In the genomic region with DNA sequence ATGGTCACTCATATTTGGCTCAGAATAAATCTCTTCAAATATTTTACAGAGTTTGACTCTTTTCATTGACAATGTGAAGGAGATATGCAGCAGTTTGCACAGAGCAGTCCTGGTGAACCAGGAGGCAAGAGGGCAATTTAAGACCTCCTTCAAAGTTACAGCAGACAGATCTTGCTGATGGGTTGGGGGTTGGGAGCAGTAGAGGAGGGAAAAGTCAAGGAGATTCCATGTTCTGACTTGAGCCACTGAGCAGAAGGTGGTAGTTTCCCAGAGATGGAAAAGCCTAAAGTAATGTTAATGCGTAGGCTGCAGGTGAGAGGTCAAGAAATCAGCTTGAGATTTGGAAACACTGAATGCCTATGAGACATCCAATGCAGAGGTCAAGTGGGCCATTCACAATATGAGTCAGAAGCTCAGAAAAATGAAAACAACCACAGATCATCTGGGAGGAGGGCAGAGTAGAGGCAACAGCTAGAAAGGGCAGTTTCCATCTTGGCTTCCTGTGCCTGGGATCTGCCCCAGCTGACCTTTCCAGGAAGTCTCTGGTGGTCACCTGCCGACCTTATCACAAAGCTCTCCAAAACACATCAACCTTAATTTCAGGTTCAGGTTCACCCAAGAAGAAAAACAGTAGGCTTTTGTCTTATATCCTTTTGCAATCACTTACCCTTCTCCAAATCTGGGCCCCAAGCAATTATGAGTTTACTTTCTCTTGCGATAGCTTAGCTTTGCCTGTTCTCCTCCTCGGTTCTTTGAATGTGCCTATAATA, we compare ENCODE assay signal across 1 cellular context.
TF ChIP-seq lines count a peak whose summit lies in the region.

No MANE protein-coding gene starts in this region.

TF ChIP-seq in HepG2, 621 proteins besides CTCF, POLR2A, EP300 and RAD21 (continued from another document and continues in another):
- TF ChIP-seq, protein P1, sequence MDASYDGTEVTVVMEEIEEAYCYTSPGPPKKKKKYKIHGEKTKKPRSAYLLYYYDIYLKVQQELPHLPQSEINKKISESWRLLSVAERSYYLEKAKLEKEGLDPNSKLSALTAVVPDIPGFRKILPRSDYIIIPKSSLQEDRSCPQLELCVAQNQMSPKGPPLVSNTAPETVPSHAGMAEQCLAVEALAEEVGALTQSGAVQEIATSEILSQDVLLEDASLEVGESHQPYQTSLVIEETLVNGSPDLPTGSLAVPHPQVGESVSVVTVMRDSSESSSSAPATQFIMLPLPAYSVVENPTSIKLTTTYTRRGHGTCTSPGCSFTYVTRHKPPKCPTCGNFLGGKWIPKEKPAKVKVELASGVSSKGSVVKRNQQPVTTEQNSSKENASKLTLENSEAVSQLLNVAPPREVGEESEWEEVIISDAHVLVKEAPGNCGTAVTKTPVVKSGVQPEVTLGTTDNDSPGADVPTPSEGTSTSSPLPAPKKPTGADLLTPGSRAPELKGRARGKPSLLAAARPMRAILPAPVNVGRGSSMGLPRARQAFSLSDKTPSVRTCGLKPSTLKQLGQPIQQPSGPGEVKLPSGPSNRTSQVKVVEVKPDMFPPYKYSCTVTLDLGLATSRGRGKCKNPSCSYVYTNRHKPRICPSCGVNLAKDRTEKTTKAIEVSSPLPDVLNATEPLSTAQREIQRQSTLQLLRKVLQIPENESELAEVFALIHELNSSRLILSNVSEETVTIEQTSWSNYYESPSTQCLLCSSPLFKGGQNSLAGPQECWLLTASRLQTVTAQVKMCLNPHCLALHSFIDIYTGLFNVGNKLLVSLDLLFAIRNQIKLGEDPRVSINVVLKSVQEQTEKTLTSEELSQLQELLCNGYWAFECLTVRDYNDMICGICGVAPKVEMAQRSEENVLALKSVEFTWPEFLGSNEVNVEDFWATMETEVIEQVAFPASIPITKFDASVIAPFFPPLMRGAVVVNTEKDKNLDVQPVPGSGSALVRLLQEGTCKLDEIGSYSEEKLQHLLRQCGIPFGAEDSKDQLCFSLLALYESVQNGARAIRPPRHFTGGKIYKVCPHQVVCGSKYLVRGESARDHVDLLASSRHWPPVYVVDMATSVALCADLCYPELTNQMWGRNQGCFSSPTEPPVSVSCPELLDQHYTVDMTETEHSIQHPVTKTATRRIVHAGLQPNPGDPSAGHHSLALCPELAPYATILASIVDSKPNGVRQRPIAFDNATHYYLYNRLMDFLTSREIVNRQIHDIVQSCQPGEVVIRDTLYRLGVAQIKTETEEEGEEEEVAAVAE (CRISPR knock-in tag; IDR thresholded peaks at IDR 0.05; ENCODE audit: borderline replicate concordance), result peak; percentile 44; the same call in 1 of the 2 replicates
- TF ChIP-seq, protein P2, sequence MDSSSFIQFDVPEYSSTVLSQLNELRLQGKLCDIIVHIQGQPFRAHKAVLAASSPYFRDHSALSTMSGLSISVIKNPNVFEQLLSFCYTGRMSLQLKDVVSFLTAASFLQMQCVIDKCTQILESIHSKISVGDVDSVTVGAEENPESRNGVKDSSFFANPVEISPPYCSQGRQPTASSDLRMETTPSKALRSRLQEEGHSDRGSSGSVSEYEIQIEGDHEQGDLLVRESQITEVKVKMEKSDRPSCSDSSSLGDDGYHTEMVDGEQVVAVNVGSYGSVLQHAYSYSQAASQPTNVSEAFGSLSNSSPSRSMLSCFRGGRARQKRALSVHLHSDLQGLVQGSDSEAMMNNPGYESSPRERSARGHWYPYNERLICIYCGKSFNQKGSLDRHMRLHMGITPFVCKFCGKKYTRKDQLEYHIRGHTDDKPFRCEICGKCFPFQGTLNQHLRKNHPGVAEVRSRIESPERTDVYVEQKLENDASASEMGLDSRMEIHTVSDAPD (CRISPR knock-in tag; IDR thresholded peaks at IDR 0.05), result no peak
- TF ChIP-seq ZNF354B (CRISPR knock-in tag; IDR thresholded peaks at IDR 0.05) (no peak), ZNF788 (CRISPR knock-in tag; IDR thresholded peaks at IDR 0.05; ENCODE audit: borderline replicate concordance) (peak; percentile 48; the same call in 1 of the 2 replicates), TCF7 (IDR thresholded peaks at IDR 0.05; ENCODE audit: low read depth) (peak; percentile 53), TBP (CRISPR knock-in tag; IDR thresholded peaks at IDR 0.05) (no peak), NBN (conservative IDR thresholded peaks at IDR 0.05) (no peak), CCDC6 (CRISPR knock-in tag; IDR thresholded peaks at IDR 0.05) (no peak), THAP11 (CRISPR knock-in tag; IDR thresholded peaks at IDR 0.05) (peak; percentile 58), ZNF260 (CRISPR knock-in tag; IDR thresholded peaks at IDR 0.05; ENCODE audit: borderline replicate concordance, low read depth) (no peak), ZEB1 (IDR thresholded peaks at IDR 0.05; ENCODE audit: insufficient replicate concordance, low read depth) (peak; percentile 64), ZNF235 (CRISPR knock-in tag; IDR thresholded peaks at IDR 0.05; ENCODE audit: borderline replicate concordance) (no peak), FOXK2 (IDR thresholded peaks at IDR 0.05) (peak; percentile 76), ZNF83 (CRISPR knock-in tag; IDR thresholded peaks at IDR 0.05; ENCODE audit: borderline replicate concordance) (no peak), FOXP1 (IDR thresholded peaks at IDR 0.05) (no peak), FOXP1 (CRISPR knock-in tag; IDR thresholded peaks at IDR 0.05) (peak; percentile 78), TP53 (CRISPR knock-in tag; conservative IDR thresholded peaks at IDR 0.05) (no peak), HDAC6 (IDR thresholded peaks at IDR 0.05; ENCODE audit: low read depth, low read length) (no peak), TBL1XR1 (IDR thresholded peaks at IDR 0.05; ENCODE audit: borderline replicate concordance, low read length, partially characterized antibody) (peak; percentile 78), RFX1 (IDR thresholded peaks at IDR 0.05) (no peak), NAIF1 (CRISPR knock-in tag; IDR thresholded peaks at IDR 0.05; ENCODE audit: borderline replicate concordance) (no peak), NR2F1 (CRISPR knock-in tag; IDR thresholded peaks at IDR 0.05) (peak; percentile 92 to 95), ZNF383 (CRISPR knock-in tag; IDR thresholded peaks at IDR 0.05; ENCODE audit: borderline replicate concordance) (0 out of 2 replicates have a peak, but pooled peaks have one; percentile 43), ZNF678 (CRISPR knock-in tag; IDR thresholded peaks at IDR 0.05) (no peak), JDP2 (CRISPR knock-in tag; IDR thresholded peaks at IDR 0.05; ENCODE audit: borderline replicate concordance) (no peak), CBFB (CRISPR knock-in tag; IDR thresholded peaks at IDR 0.05) (0 out of 2 replicates have a peak, but pooled peaks have one; percentile 38), FOSL1 (CRISPR knock-in tag; IDR thresholded peaks at IDR 0.05; ENCODE audit: borderline replicate concordance) (peak; percentile 88), ZNF292 (CRISPR knock-in tag; IDR thresholded peaks at IDR 0.05; ENCODE audit: borderline replicate concordance, low read depth) (0 out of 2 replicates have a peak, but pooled peaks have one; percentile 37), DNMT3B (CRISPR knock-in tag; conservative IDR thresholded peaks at IDR 0.05) (no peak), ATRX (CRISPR knock-in tag; IDR thresholded peaks at IDR 0.05; ENCODE audit: borderline replicate concordance) (no peak), ZNF460 (CRISPR knock-in tag; IDR thresholded peaks at IDR 0.05; ENCODE audit: borderline replicate concordance) (no peak), ZNF274 (CRISPR knock-in tag; IDR thresholded peaks at IDR 0.05) (no peak), GZF1 (CRISPR knock-in tag; IDR thresholded peaks at IDR 0.05) (no peak), PHB2 (IDR thresholded peaks at IDR 0.05; ENCODE audit: partially characterized antibody) (no peak), ZNF138 (CRISPR knock-in tag; IDR thresholded peaks at IDR 0.05; ENCODE audit: low read depth) (no peak), ZNF101 (CRISPR knock-in tag; IDR thresholded peaks at IDR 0.05; ENCODE audit: borderline replicate concordance, low read depth) (no peak), MTA3 (CRISPR knock-in tag; IDR thresholded peaks at IDR 0.05) (no peak), ZMYM2 (CRISPR knock-in tag; IDR thresholded peaks at IDR 0.05) (peak; percentile 53), ZNF124 (CRISPR knock-in tag; IDR thresholded peaks at IDR 0.05) (peak; percentile 58; the same call in 1 of the 2 replicates)
- TF ChIP-seq, protein P3, sequence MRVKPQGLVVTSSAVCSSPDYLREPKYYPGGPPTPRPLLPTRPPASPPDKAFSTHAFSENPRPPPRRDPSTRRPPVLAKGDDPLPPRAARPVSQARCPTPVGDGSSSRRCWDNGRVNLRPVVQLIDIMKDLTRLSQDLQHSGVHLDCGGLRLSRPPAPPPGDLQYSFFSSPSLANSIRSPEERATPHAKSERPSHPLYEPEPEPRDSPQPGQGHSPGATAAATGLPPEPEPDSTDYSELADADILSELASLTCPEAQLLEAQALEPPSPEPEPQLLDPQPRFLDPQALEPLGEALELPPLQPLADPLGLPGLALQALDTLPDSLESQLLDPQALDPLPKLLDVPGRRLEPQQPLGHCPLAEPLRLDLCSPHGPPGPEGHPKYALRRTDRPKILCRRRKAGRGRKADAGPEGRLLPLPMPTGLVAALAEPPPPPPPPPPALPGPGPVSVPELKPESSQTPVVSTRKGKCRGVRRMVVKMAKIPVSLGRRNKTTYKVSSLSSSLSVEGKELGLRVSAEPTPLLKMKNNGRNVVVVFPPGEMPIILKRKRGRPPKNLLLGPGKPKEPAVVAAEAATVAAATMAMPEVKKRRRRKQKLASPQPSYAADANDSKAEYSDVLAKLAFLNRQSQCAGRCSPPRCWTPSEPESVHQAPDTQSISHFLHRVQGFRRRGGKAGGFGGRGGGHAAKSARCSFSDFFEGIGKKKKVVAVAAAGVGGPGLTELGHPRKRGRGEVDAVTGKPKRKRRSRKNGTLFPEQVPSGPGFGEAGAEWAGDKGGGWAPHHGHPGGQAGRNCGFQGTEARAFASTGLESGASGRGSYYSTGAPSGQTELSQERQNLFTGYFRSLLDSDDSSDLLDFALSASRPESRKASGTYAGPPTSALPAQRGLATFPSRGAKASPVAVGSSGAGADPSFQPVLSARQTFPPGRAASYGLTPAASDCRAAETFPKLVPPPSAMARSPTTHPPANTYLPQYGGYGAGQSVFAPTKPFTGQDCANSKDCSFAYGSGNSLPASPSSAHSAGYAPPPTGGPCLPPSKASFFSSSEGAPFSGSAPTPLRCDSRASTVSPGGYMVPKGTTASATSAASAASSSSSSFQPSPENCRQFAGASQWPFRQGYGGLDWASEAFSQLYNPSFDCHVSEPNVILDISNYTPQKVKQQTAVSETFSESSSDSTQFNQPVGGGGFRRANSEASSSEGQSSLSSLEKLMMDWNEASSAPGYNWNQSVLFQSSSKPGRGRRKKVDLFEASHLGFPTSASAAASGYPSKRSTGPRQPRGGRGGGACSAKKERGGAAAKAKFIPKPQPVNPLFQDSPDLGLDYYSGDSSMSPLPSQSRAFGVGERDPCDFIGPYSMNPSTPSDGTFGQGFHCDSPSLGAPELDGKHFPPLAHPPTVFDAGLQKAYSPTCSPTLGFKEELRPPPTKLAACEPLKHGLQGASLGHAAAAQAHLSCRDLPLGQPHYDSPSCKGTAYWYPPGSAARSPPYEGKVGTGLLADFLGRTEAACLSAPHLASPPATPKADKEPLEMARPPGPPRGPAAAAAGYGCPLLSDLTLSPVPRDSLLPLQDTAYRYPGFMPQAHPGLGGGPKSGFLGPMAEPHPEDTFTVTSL (CRISPR knock-in tag; IDR thresholded peaks at IDR 0.05; ENCODE audit: borderline replicate concordance), result peak; percentile 95
- TF ChIP-seq, protein P4, sequence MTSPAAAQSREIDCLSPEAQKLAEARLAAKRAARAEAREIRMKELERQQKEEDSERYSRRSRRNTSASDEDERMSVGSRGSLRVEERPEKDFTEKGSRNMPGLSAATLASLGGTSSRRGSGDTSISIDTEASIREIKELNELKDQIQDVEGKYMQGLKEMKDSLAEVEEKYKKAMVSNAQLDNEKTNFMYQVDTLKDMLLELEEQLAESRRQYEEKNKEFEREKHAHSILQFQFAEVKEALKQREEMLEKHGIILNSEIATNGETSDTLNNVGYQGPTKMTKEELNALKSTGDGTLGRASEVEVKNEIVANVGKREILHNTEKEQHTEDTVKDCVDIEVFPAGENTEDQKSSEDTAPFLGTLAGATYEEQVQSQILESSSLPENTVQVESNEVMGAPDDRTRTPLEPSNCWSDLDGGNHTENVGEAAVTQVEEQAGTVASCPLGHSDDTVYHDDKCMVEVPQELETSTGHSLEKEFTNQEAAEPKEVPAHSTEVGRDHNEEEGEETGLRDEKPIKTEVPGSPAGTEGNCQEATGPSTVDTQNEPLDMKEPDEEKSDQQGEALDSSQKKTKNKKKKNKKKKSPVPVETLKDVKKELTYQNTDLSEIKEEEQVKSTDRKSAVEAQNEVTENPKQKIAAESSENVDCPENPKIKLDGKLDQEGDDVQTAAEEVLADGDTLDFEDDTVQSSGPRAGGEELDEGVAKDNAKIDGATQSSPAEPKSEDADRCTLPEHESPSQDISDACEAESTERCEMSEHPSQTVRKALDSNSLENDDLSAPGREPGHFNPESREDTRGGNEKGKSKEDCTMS (CRISPR knock-in tag; conservative IDR thresholded peaks at IDR 0.05), result no peak
- TF ChIP-seq, protein P5, sequence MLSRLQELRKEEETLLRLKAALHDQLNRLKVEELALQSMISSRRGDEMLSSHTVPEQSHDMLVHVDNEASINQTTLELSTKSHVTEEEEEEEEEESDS (CRISPR knock-in tag; IDR thresholded peaks at IDR 0.05; ENCODE audit: borderline replicate concordance), result no peak
- TF ChIP-seq, protein P6, sequence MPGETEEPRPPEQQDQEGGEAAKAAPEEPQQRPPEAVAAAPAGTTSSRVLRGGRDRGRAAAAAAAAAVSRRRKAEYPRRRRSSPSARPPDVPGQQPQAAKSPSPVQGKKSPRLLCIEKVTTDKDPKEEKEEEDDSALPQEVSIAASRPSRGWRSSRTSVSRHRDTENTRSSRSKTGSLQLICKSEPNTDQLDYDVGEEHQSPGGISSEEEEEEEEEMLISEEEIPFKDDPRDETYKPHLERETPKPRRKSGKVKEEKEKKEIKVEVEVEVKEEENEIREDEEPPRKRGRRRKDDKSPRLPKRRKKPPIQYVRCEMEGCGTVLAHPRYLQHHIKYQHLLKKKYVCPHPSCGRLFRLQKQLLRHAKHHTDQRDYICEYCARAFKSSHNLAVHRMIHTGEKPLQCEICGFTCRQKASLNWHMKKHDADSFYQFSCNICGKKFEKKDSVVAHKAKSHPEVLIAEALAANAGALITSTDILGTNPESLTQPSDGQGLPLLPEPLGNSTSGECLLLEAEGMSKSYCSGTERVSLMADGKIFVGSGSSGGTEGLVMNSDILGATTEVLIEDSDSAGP (CRISPR knock-in tag; IDR thresholded peaks at IDR 0.05; ENCODE audit: borderline replicate concordance), result no peak
- TF ChIP-seq, protein P7, sequence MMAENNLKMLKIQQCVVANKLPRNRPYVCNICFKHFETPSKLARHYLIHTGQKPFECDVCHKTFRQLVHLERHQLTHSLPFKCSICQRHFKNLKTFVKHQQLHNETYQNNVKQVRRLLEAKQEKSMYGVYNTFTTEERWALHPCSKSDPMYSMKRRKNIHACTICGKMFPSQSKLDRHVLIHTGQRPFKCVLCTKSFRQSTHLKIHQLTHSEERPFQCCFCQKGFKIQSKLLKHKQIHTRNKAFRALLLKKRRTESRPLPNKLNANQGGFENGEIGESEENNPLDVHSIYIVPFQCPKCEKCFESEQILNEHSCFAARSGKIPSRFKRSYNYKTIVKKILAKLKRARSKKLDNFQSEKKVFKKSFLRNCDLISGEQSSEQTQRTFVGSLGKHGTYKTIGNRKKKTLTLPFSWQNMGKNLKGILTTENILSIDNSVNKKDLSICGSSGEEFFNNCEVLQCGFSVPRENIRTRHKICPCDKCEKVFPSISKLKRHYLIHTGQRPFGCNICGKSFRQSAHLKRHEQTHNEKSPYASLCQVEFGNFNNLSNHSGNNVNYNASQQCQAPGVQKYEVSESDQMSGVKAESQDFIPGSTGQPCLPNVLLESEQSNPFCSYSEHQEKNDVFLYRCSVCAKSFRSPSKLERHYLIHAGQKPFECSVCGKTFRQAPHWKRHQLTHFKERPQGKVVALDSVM (CRISPR knock-in tag; IDR thresholded peaks at IDR 0.05), result no peak
